Comparison of ENCODE assay signal across 15 cellular contexts in the genomic region with DNA sequence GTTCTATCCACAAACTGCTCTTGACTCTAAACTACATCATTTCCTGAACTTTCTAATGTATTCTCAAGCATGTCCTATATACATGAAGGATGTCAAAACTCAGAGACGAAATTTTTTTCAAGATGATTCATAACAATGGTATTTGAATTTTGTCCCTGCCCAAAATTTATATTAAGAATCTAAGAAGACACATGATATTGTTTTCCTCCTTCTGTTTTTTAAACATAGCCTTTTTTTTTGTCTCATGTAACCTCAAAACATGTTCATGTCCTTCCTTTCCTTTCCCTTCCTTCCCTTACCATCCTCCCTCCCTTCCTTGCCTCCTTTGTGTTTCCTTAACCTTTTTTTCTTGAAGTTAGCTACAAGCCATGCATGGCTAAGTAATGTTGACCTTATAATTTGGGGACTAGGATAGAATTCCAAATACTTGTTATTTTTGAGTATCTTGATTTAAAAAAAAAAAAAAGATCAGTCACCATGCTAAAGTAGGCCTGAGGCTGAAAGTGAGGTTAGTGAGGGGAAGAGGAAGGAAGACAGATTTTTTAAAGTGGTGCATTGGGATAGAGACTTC.
DNase-seq lines count a peak whose midpoint lies in the region; ATAC-seq and TF ChIP-seq lines count a peak whose summit lies in the region.
"Had no signal": no experiment of that assay in that cellular context is flagged by ENCODE, and none has a peak within 500 bp of the region (broad histone marks: within the 10 kb centered on the region; RNA-seq: fewer than 3 reads in every experiment).

No MANE protein-coding gene starts in this region.

- H3K27ac Mint-ChIP-seq in progenitor cell of endocrine pancreas, result no peak overlapping the region
- H3K27ac Mint-ChIP-seq: CD8-positive, alpha-beta memory T cell; effector memory CD8-positive, alpha-beta T cell had no signal

- H3K4me1 Mint-ChIP-seq in progenitor cell of endocrine pancreas (ENCODE audit: low read depth), result no peaks in the 10 kb centered on the region
- H3K4me1 Mint-ChIP-seq: CD8-positive, alpha-beta memory T cell had no signal

- intact Hi-C loops in left ventricle myocardium inferior (cut with micrococcal nuclease), result no loop called here

- H3K9me3 ChIP-seq in left ventricle myocardium inferior (replicated peaks), result no peaks in the 10 kb centered on the region
- H3K9me3 ChIP-seq: A549, MG63, suprapubic skin had no signal

- H3K27ac ChIP-seq in brain microvascular endothelial cell (peak overlapping the region; percentile 98), left ventricle myocardium inferior (replicated peaks) (no peak overlapping the region)
- H3K27ac ChIP-seq: A549, suprapubic skin had no signal

- no peaks in the 10 kb centered on the region for H3K9me3 Mint-ChIP-seq in progenitor cell of endocrine pancreas (ENCODE audit: low read depth)
- H3K9me3 Mint-ChIP-seq: effector memory CD8-positive, alpha-beta T cell had no signal

- no peaks in the 10 kb centered on the region for H3K36me3 Mint-ChIP-seq in progenitor cell of endocrine pancreas (ENCODE audit: insufficient read depth)
- H3K36me3 Mint-ChIP-seq: CD8-positive, alpha-beta memory T cell had no signal

- H3K4me3 ChIP-seq in brain microvascular endothelial cell (ENCODE audit: low read depth, low read length) (no peak overlapping the region), left ventricle myocardium inferior (no peak overlapping the region)
- H3K4me3 ChIP-seq: A549, MG63, suprapubic skin had no signal

- no peak for TF ChIP-seq CTCF in brain microvascular endothelial cell (IDR thresholded peaks at IDR 0.05; ENCODE audit: low read depth, low read length, missing control alignments)
- TF ChIP-seq CTCF in left ventricle myocardium inferior (IDR thresholded peaks at IDR 0.05; ENCODE audit: borderline replicate concordance), result no peak
- TF ChIP-seq CTCF in progenitor cell of endocrine pancreas (IDR thresholded peaks at IDR 0.05; ENCODE audit: unreplicated experiment), result no peak

- in situ Hi-C loops in brain microvascular endothelial cell (cut with HindIII; ENCODE audit: low pct_ligation_motif_present, low sequenced_read_pairs), result no loop called here

- H3K27me3 Mint-ChIP-seq in progenitor cell of endocrine pancreas, result no peaks in the 10 kb centered on the region
- H3K27me3 Mint-ChIP-seq: effector memory CD8-positive, alpha-beta T cell had no signal

- H3K36me3 ChIP-seq in brain microvascular endothelial cell (replicated peaks) (no peaks in the 10 kb centered on the region), left ventricle myocardium inferior (no peaks in the 10 kb centered on the region)
- H3K36me3 ChIP-seq: MG63, suprapubic skin had no signal

- DNase-seq in A172 (ENCODE audit: low spot score) (peak; percentile 54), HT1080 (ENCODE audit: low read depth) (peak; percentile 83), brain microvascular endothelial cell (no peak), glomerular visceral epithelial cell (ENCODE audit: extremely low spot score) (peak; percentile 42), left ventricle myocardium inferior (no peak), progenitor cell of endocrine pancreas (ENCODE audit: low spot score, unreplicated experiment) (no peak)
- DNase-seq in activated effector memory CD4-positive, alpha-beta T cell treated with Interleukin-2 at 50 U/mL for 16 hours, result no peak
- DNase-seq: activated CD4-positive, CD25-positive, alpha-beta regulatory T cell; CD8-positive, alpha-beta memory T cell; effector memory CD8-positive, alpha-beta T cell; MG63; NCI-H69 had no signal

- H3K4me1 ChIP-seq in left ventricle myocardium inferior, result no peaks in the 10 kb centered on the region
- H3K4me1 ChIP-seq: A549, suprapubic skin had no signal

- ATAC-seq in GM19397 (IDR thresholded peaks at IDR 0.05; ENCODE audit: unreplicated experiment), result no peak
- ATAC-seq: A549; effector memory CD8-positive, alpha-beta T cell had no signal

- H3K4me3 Mint-ChIP-seq in progenitor cell of endocrine pancreas (ENCODE audit: low read depth), result no peak overlapping the region
- H3K4me3 Mint-ChIP-seq: CD8-positive, alpha-beta memory T cell; effector memory CD8-positive, alpha-beta T cell had no signal

- H3K27me3 ChIP-seq in brain microvascular endothelial cell (replicated peaks) (no peaks in the 10 kb centered on the region), left ventricle myocardium inferior (ENCODE audit: low read depth) (no peaks in the 10 kb centered on the region)
- H3K27me3 ChIP-seq: MG63, suprapubic skin had no signal

Comparison
In these comparisons a context has a peak if more than half of its experiments do, and no peak if none do; other contexts are left out.
1. DNase-seq: peak in A172 (single experiment), HT1080 (single experiment) and glomerular visceral epithelial cell (single experiment); none in brain microvascular endothelial cell (single experiment), left ventricle myocardium inferior (single experiment), activated effector memory CD4-positive, alpha-beta T cell treated with Interleukin-2 at 50 U/mL for 16 hours (single experiment) and progenitor cell of endocrine pancreas (single experiment).